In genomic region chr1:212285685-212286436, GRCh38 we compare ENCODE assay signal across 8 cellular contexts. TPM values are rescaled to one million over a fixed set of nuclear protein-coding genes. Genes with fewer than 3 reads are reported as not detected.
A peak's percentile ranks its signal among the peaks of the same experiment; 100 is the strongest.
DNase-seq lines count a peak whose midpoint lies in the region; ATAC-seq, FAIRE-seq and TF ChIP-seq lines count a peak whose summit lies in the region.

No MANE protein-coding gene starts in this region.

- peaks cover 34% of the 10 kb centered on the region for H3K4me1 Mint-ChIP-seq in activated CD8-positive, alpha-beta T cell treated with anti-CD3 and anti-CD28 coated beads for 36 hours (ENCODE audit: low read depth)

- 0% methylated on average over 19 of the region's 83 CpGs for WGBS in A549 (ENCODE audit: missing lambda C conversion rate)

- CTCF ChIA-PET in A549 (lab: Yijun Ruan, JAX): interaction anchor here (0.6 to 3.4 kb wide), 13 partner anchors 15 to 223 kb away, joined by 3 to 30 read pairs (median 4); no protein-coding TSS in a partner anchor
- CTCF ChIA-PET in activated CD8-positive, alpha-beta T cell treated with anti-CD3 and anti-CD28 coated beads for 36 hours (lab: Charles Lee): interaction anchor here (0.7 to 2.8 kb wide), 10 partner anchors 15 to 250 kb away, joined by 3 to 15 read pairs (median 3); partner anchors contain the start of genes DTL and INTS7

- intact Hi-C loops in activated CD8-positive, alpha-beta T cell treated with anti-CD3 and anti-CD28 coated beads for 36 hours (cut with micrococcal nuclease): loop anchor here (5.0 to 10.0 kb wide), 2 partner anchors 224 to 269 kb away; no protein-coding TSS in a partner anchor

- no peaks in the 10 kb centered on the region for H3K9me3 Mint-ChIP-seq in activated CD8-positive, alpha-beta T cell treated with anti-CD3 and anti-CD28 coated beads for 36 hours

- no peak for TF ChIP-seq CTCF in A549 (IDR thresholded peaks at IDR 0.05)
- TF ChIP-seq CTCF in activated CD8-positive, alpha-beta T cell treated with anti-CD3 and anti-CD28 coated beads for 36 hours (IDR thresholded peaks at IDR 0.05): no peak

- DNase-seq in A549 (ENCODE audit: low read depth in 1 of 2, low spot score in 1 of 2): peak; percentile 41 to 62
- DNase-seq in NCI-H345 (lab: John Stamatoyannopoulos, UW): peak; percentile 72
- DNase-seq in activated CD8-positive, alpha-beta T cell treated with anti-CD3 and anti-CD28 coated beads for 36 hours: peak; percentile 81
- peak; percentile 52 to 63 (median 59) for DNase-seq in effector memory CD4-positive, alpha-beta T cell
- DNase-seq in midbrain (lab: John Stamatoyannopoulos, UW): peak; percentile 64
- DNase-seq in stimulated activated CD8-positive, alpha-beta memory T cell treated with anti-CD3 and anti-CD28 coated beads, Interleukin-4, amount 100 ng/mL, for 24 hours (ENCODE audit: low read depth): peak; percentile 55

- no peaks in the 10 kb centered on the region for H3K9me3 ChIP-seq in A549
- no peaks in the 10 kb centered on the region for H3K9me3 ChIP-seq in effector memory CD4-positive, alpha-beta T cell (ENCODE audit: control insufficient read depth, low read length)

- TF ChIP-seq POLR2A in A549 (IDR thresholded peaks at IDR 0.05; ENCODE audit: low read length): peak; percentile 32; the same call in 1 of the 2 replicates

- peak overlapping the region; percentile 96 for H3K4me3 Mint-ChIP-seq in activated CD8-positive, alpha-beta T cell treated with anti-CD3 and anti-CD28 coated beads for 36 hours

- no peaks in the 10 kb centered on the region for H3K27me3 Mint-ChIP-seq in activated CD8-positive, alpha-beta T cell treated with anti-CD3 and anti-CD28 coated beads for 36 hours

- POLR2A ChIA-PET in A549 (lab: Yijun Ruan, JAX): interaction anchor here (0.6 to 2.2 kb wide), 9 partner anchors 107 to 1892 kb away, joined by 3 to 8 read pairs (median 3); partner anchors contain the start of genes ATF3, DTL and INTS7
- POLR2A ChIA-PET in activated CD8-positive, alpha-beta T cell treated with anti-CD3 and anti-CD28 coated beads for 36 hours (lab: Charles Lee): interaction anchor here (0.7 to 2.0 kb wide), 13 partner anchors 10 to 610 kb away, joined by 3 to 6 read pairs (median 3); partner anchors contain the start of genes DTL, INTS7 and NEK2

- H3K27me3 ChIP-seq in effector memory CD4-positive, alpha-beta T cell (replicated peaks; ENCODE audit: control insufficient read depth, insufficient read depth, low read length, poor library complexity, severe bottlenecking): no peaks in the 10 kb centered on the region

- H3K36me3 Mint-ChIP-seq in activated CD8-positive, alpha-beta T cell treated with anti-CD3 and anti-CD28 coated beads for 36 hours (ENCODE audit: low read depth): peaks cover 4% of the 10 kb centered on the region

- no peaks in the 10 kb centered on the region for H3K36me3 ChIP-seq in effector memory CD4-positive, alpha-beta T cell (ENCODE audit: control insufficient read depth, insufficient read depth, low read length)

- TF ChIP-seq EP300 in A549 (IDR thresholded peaks at IDR 0.05): no peak

- peak overlapping the region; percentile 78 for H3K4me2 ChIP-seq in A549

- TF ChIP-seq RAD21 in A549 (conservative IDR thresholded peaks at IDR 0.05 in 1 of 2, IDR thresholded peaks at IDR 0.05 in 1 of 2): no peak

- FAIRE-seq in A549 (lab: Jason Lieb, UNC): no peak

- ATAC-seq in A549 (peak; percentile 37 to 55), GM18517 (IDR thresholded peaks at IDR 0.05; ENCODE audit: unreplicated experiment) (peak; percentile 16), HG03039 (IDR thresholded peaks at IDR 0.05; ENCODE audit: unreplicated experiment) (peak; percentile 13)
- peak; percentile 7 for ATAC-seq in activated CD8-positive, alpha-beta T cell treated with anti-CD3 and anti-CD28 coated beads for 36 hours

- peaks cover 41% of the 10 kb centered on the region for H3K4me1 ChIP-seq in A549
- peaks cover 21% of the 10 kb centered on the region for H3K4me1 ChIP-seq in effector memory CD4-positive, alpha-beta T cell (ENCODE audit: control insufficient read depth, insufficient read depth, low read length, poor library complexity, severe bottlenecking)

- peak overlapping the region; percentile 82 for H3K4me3 ChIP-seq in A549
- peak overlapping the region; percentile 86 for H3K4me3 ChIP-seq in effector memory CD4-positive, alpha-beta T cell (ENCODE audit: insufficient read depth, low read depth, low read length, poor library complexity, severe bottlenecking)

- peak overlapping the region; percentile 97 for H3K27ac Mint-ChIP-seq in activated CD8-positive, alpha-beta T cell treated with anti-CD3 and anti-CD28 coated beads for 36 hours

- H3K27ac ChIP-seq in A549: peak overlapping the region; percentile 93 to 96
- H3K27ac ChIP-seq in effector memory CD4-positive, alpha-beta T cell (ENCODE audit: insufficient read depth, low read length, poor library complexity, severe bottlenecking): peak overlapping the region; percentile 91

TF ChIP-seq in A549, 52 proteins besides CTCF, POLR2A, EP300 and RAD21:
- TF ChIP-seq EHF (CRISPR knock-in tag; IDR thresholded peaks at IDR 0.05): no peak
- peak; percentile 67 for TF ChIP-seq PHF8 (IDR thresholded peaks at IDR 0.05; ENCODE audit: borderline replicate concordance, low read depth)
- peak; percentile 45 to 51; a peak in 3 of 5 replicates for TF ChIP-seq JUN (IDR thresholded peaks at IDR 0.05)
- no peak for TF ChIP-seq CBX2 (IDR thresholded peaks at IDR 0.05; ENCODE audit: borderline replicate concordance, low read depth)
- TF ChIP-seq, protein P1, sequence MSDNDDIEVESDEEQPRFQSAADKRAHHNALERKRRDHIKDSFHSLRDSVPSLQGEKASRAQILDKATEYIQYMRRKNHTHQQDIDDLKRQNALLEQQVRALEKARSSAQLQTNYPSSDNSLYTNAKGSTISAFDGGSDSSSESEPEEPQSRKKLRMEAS (IDR thresholded peaks at IDR 0.05): peak; percentile 46; the same call in 1 of the 2 replicates
- no peak for TF ChIP-seq ESRRA (IDR thresholded peaks at IDR 0.05; ENCODE audit: borderline replicate concordance, low read length)
- TF ChIP-seq, protein P2, sequence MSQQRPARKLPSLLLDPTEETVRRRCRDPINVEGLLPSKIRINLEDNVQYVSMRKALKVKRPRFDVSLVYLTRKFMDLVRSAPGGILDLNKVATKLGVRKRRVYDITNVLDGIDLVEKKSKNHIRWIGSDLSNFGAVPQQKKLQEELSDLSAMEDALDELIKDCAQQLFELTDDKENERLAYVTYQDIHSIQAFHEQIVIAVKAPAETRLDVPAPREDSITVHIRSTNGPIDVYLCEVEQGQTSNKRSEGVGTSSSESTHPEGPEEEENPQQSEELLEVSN (IDR thresholded peaks at IDR 0.05; ENCODE audit: borderline replicate concordance, low read depth): 0 out of 2 replicates have a peak, but pooled peaks have one; percentile 43

RNA-seq across cellular contexts. Expression of gene PPP2R5A, which starts 0.7 kb away (rescaled TPM):
- polyA plus RNA-seq in A549 (2011; rRNA removed): 33.6 and 37.6 TPM in 2 replicates
- polyA plus RNA-seq in A549 (2012; cell fraction: cytosol; rRNA removed): 9.7 and 12.0 TPM in 2 replicates
- 6.1 and 6.4 TPM in 2 replicates for polyA plus RNA-seq in A549 (2012; cell fraction: nucleus; rRNA removed)
- 14.8 to 15.1 TPM (median 14.9 TPM) in 3 replicates for polyA plus RNA-seq in A549 (2017; fragmentation: RNase III; extraction: RNeasy Plus Mini Kit Qiagen cat#74134 plus additional on column Dnase treatment)
- 6.8 and 7.9 TPM in 2 replicates for polyA minus RNA-seq in A549 (2011; rRNA and poly(A)+ RNA removed)
- total RNA-seq in activated CD8-positive, alpha-beta T cell treated with anti-CD3 and anti-CD28 coated beads for 36 hours: 10 to 100 TPM; 35.2 to 36.5 TPM

Comparison
In these comparisons a context has a peak if more than half of its experiments do, and no peak if none do; other contexts are left out.
1. Peak in every context shown above with its lines: DNase-seq, ATAC-seq, H3K4me3 ChIP-seq and H3K27ac ChIP-seq.